8 cellular contexts compared by ENCODE assay signal in genomic region chr1:110208916-110209650, GRCh38. TPM values are rescaled to one million over a fixed set of nuclear protein-coding genes. Genes with fewer than 3 reads are reported as not detected.
DNase-seq lines count a peak whose midpoint lies in the region; ATAC-seq, FAIRE-seq and TF ChIP-seq lines count a peak whose summit lies in the region.

No MANE protein-coding gene starts in this region.

- H3K23ac ChIP-seq in H1 (ENCODE audit: insufficient read length): no peak overlapping the region

- 53% methylated on average over 7 of the region's 7 CpGs; no CpG with 5 or more reads in 1 of the 2 experiments for WGBS in H1 (ENCODE audit: extremely low coverage in 1 of 2, insufficient coverage in 1 of 2, insufficient read length in 1 of 2, insufficient replicate concordance in 2 of 2, low coverage in 1 of 2, low lambda C conversion rate in 2 of 2, missing lambda C conversion rate in 1 of 2), 2 experiments
- 60 to 62% (median 61%) methylated on average over 7 of the region's 7 CpGs for WGBS in ovary, 3 donors

- H3K18ac ChIP-seq in H1 (ENCODE audit: extremely low read depth, low read length): peak overlapping the region; percentile 97; the same call in 1 of the 2 replicates

- no peak for TF ChIP-seq RAD21 in H1 (IDR thresholded peaks at IDR 0.05 in 1 of 2, conservative IDR thresholded peaks at IDR 0.05 in 1 of 2; ENCODE audit: low read depth in 2 of 2, low read length in 2 of 2)

- peak overlapping the region; percentile 41 to 78 (median 62) for H3K4me3 ChIP-seq in H1 (ENCODE audit: extremely low read depth in 1 of 4, insufficient read depth in 2 of 4, low read depth in 3 of 4, low read length in 4 of 4)
- peak overlapping the region; percentile 66 for H3K4me3 ChIP-seq in ovary

- H3K56ac ChIP-seq in H1 (replicated peaks; ENCODE audit: insufficient read length, low read depth, low read length): no peak overlapping the region

- no peak overlapping the region for H2BK120ac ChIP-seq in H1 (replicated peaks; ENCODE audit: low read depth, low read length)

- H4K20me1 ChIP-seq in H1 (replicated peaks in 1 of 2; ENCODE audit: control insufficient read depth in 1 of 2, insufficient read depth in 2 of 2, low read length in 2 of 2): peaks cover 0 to 6% of the 10 kb centered on the region in 2 experiments

- TF ChIP-seq POLR2A in H1 (IDR thresholded peaks at IDR 0.05; ENCODE audit: control extremely low read depth in 1 of 2, low read depth in 2 of 2, low read length in 2 of 2): no peak
- TF ChIP-seq POLR2A in ovary (IDR thresholded peaks at IDR 0.05): no peak
- no peak for TF ChIP-seq POLR2A in GM12891 (IDR thresholded peaks at IDR 0.05; ENCODE audit: low read depth, low read length)

- H4K8ac ChIP-seq in H1 (ENCODE audit: extremely low read depth, insufficient read depth, low read length): no peak overlapping the region

- H2BK12ac ChIP-seq in H1 (ENCODE audit: low read depth, low read length): no peak overlapping the region

- no peaks in the 10 kb centered on the region for H3K36me3 ChIP-seq in H1 (ENCODE audit: control insufficient read depth in 2 of 4, insufficient read depth in 4 of 4, low read length in 3 of 4)
- no peaks in the 10 kb centered on the region for H3K36me3 ChIP-seq in ovary

- H2BK5ac ChIP-seq in H1 (ENCODE audit: low read depth, low read length): peak overlapping the region; percentile 54; the same call in 1 of the 2 replicates

- H3K79me1 ChIP-seq in H1 (ENCODE audit: low read depth, low read length): no peaks in the 10 kb centered on the region

- H3K14ac ChIP-seq in H1 (ENCODE audit: insufficient read length): no peak overlapping the region

- peaks cover 7 to 23% (median 20%) of the 10 kb centered on the region in 4 experiments for H3K4me1 ChIP-seq in H1 (replicated peaks in 1 of 4; ENCODE audit: control insufficient read depth in 3 of 4, insufficient read depth in 4 of 4, low read length in 3 of 4)
- H3K4me1 ChIP-seq in ovary (ENCODE audit: insufficient read depth): peaks cover 9% of the 10 kb centered on the region

- no peaks in the 10 kb centered on the region for H3K79me2 ChIP-seq in H1 (ENCODE audit: control insufficient read depth in 1 of 2, insufficient read depth in 2 of 2, low read length in 2 of 2)

- CTCF ChIA-PET in H1 (lab: Charles Lee; ENCODE audit: partially characterized antibody): interaction anchor here (0.6 to 19.1 kb wide), 40 partner anchors 9 to 314 kb away, joined by 3 to 1001 read pairs (median 4); partner anchors contain the start of genes LAMTOR5 and RBM15

- TF ChIP-seq CTCF in H1 (IDR thresholded peaks at IDR 0.05; ENCODE audit: control extremely low read depth in 1 of 3, insufficient read depth in 1 of 3, low read depth in 1 of 3, low read length in 3 of 3): no peak
- no peak for TF ChIP-seq CTCF in ovary (IDR thresholded peaks at IDR 0.05)

- peak overlapping the region; percentile 60 to 98 for H3K4me2 ChIP-seq in H1 (ENCODE audit: insufficient read depth in 1 of 2, low read depth in 2 of 2, low read length in 2 of 2)

- H3K9me3 ChIP-seq in H1 (ENCODE audit: insufficient read depth in 2 of 2, low read depth in 1 of 2, low read length in 1 of 2): no peaks in the 10 kb centered on the region
- no peaks in the 10 kb centered on the region for H3K9me3 ChIP-seq in ovary

- peak; percentile 43 for DNase-seq in DMS153 treated with DMSO at 0.1 percent for 48 hours (lab: John Stamatoyannopoulos, UW; ENCODE audit: unreplicated experiment)
- DNase-seq in NCI-H526 treated with DMSO at 0.1 percent for 48 hours (lab: John Stamatoyannopoulos, UW): peak; percentile 27
- DNase-seq in H1 (ENCODE audit: low read depth in 1 of 2, low spot score in 2 of 2): no peak
- DNase-seq in ovary: no peak
- no peak for DNase-seq in GM12891 (ENCODE audit: insufficient read length, low spot score)

- H3K27ac ChIP-seq in H1 (ENCODE audit: low read depth, low read length): no peak overlapping the region
- peak overlapping the region; percentile 70 to 80 for H3K27ac ChIP-seq in ovary

- H3K27me3 ChIP-seq in H1 (replicated peaks in 1 of 4; ENCODE audit: control insufficient read depth in 3 of 4, extremely low read depth in 1 of 4, insufficient read depth in 3 of 4, low read length in 3 of 4) (peaks cover 5 to 22% (median 21%) of the 10 kb centered on the region in 4 experiments), ovary (no peaks in the 10 kb centered on the region)

- H4K5ac ChIP-seq in H1 (ENCODE audit: insufficient read length, low read depth, low read length): peak overlapping the region; percentile 89

- no peak for ATAC-seq in GM21515 (IDR thresholded peaks at IDR 0.05; ENCODE audit: unreplicated experiment)
- ATAC-seq in HG03139 (IDR thresholded peaks at IDR 0.05; ENCODE audit: unreplicated experiment): no peak
- ATAC-seq in HG03175 (IDR thresholded peaks at IDR 0.05; ENCODE audit: unreplicated experiment): no peak

- intact Hi-C loops in ovary (cut with DNase I): loop anchor here in 2 of 4 donors (2.0 to 10.0 kb wide), 3 partner anchors 104 to 286 kb away; no protein-coding TSS in a partner anchor

- POLR2A ChIA-PET in H1 (lab: Charles Lee; ENCODE audit: partially characterized antibody): interaction anchor here (0.8 to 3.9 kb wide), 8 partner anchors 14 to 140 kb away, joined by 3 to 12 read pairs (median 4); partner anchors contain the start of gene RBM15

- no peak overlapping the region for H3K4ac ChIP-seq in H1 (replicated peaks; ENCODE audit: insufficient read length, low read depth, low read length)

- no peak overlapping the region for H2AK5ac ChIP-seq in H1 (ENCODE audit: low read depth, low read length)

- peak overlapping the region; percentile 80 for H2AFZ ChIP-seq in H1 (ENCODE audit: low read length)

- H4K91ac ChIP-seq in H1 (replicated peaks; ENCODE audit: insufficient read length, low read length): no peak overlapping the region

- no peak for FAIRE-seq in H1 (lab: Jason Lieb, UNC)
- no peak for FAIRE-seq in GM12891 (lab: Jason Lieb, UNC)

- no peak for TF ChIP-seq EP300 in H1 (IDR thresholded peaks at IDR 0.05; ENCODE audit: borderline replicate concordance in 1 of 2, low read depth in 2 of 2, low read length in 2 of 2)
- no peak for TF ChIP-seq EP300 in ovary (IDR thresholded peaks at IDR 0.05)

- H2BK15ac ChIP-seq in H1 (ENCODE audit: low read length): no peak overlapping the region

- peak overlapping the region in 2 of 4 experiments; percentile 51 to 54; a peak in 3 of 7 replicates for H3K9ac ChIP-seq in H1 (replicated peaks in 1 of 4; ENCODE audit: extremely low read depth in 1 of 4, low read depth in 3 of 4, low read length in 3 of 4)

- peaks cover 20% of the 10 kb centered on the region; the same call in 1 of the 2 replicates for H3K23me2 ChIP-seq in H1 (ENCODE audit: low read depth, low read length)

- no peak overlapping the region for H2BK20ac ChIP-seq in H1 (ENCODE audit: low read length)

TF ChIP-seq in H1, 55 proteins besides CTCF, POLR2A, EP300 and RAD21:
- TF ChIP-seq SUZ12 (IDR thresholded peaks at IDR 0.05; ENCODE audit: low read length): no peak
- no peak for TF ChIP-seq FOSL1 (IDR thresholded peaks at IDR 0.05; ENCODE audit: insufficient read depth, low read depth, low read length)
- TF ChIP-seq MAX (IDR thresholded peaks at IDR 0.05): no peak
- no peak for TF ChIP-seq KDM4A (IDR thresholded peaks at IDR 0.05; ENCODE audit: low read depth, low read length, severe bottlenecking)
- no peak for TF ChIP-seq CBX8 (IDR thresholded peaks at IDR 0.05; ENCODE audit: borderline replicate concordance, low read depth, low read length)
- no peak for TF ChIP-seq CREB1 (IDR thresholded peaks at IDR 0.05)
- no peak for TF ChIP-seq BACH1 (IDR thresholded peaks at IDR 0.05; ENCODE audit: low read length)

TF ChIP-seq in GM12891, 5 proteins besides CTCF, POLR2A, EP300 and RAD21:
- TF ChIP-seq TAF1 (IDR thresholded peaks at IDR 0.05; ENCODE audit: low read depth, low read length): no peak
- no peak for TF ChIP-seq SPI1 (IDR thresholded peaks at IDR 0.05; ENCODE audit: low read depth, low read length)
- no peak for TF ChIP-seq PAX5 (IDR thresholded peaks at IDR 0.05; ENCODE audit: insufficient read depth, low read length, severe bottlenecking)
- no peak for TF ChIP-seq POLR2AphosphoS5 (IDR thresholded peaks at IDR 0.05; ENCODE audit: low read depth, low read length)
- no peak for TF ChIP-seq POU2F2 (IDR thresholded peaks at IDR 0.05; ENCODE audit: low read depth, low read length)

RNA-seq across cellular contexts. Expression of gene KCNC4, which starts 1.0 kb away (rescaled TPM):
- total RNA-seq in H1 (2021; fragmentation: NEBNext Ultra II Directional; extraction: Animal tissue kit (Norgen Biotek cat#: 25700)): 11.2 TPM in 2 replicates
- polyA plus RNA-seq in H1 (2011; rRNA removed) (8.1 and 10.6 TPM in 2 replicates), ovary (1 to 10 TPM; 3.2 to 5.0 TPM)
- 6.5 TPM for polyA plus RNA-seq in H1 (2011; cell fraction: cytosol; rRNA removed)
- polyA plus RNA-seq in H1 (2011; cell fraction: nucleus; rRNA removed): 24.1 TPM
- polyA plus RNA-seq in H1 (2012, experiment 1 of 2): 7.0 to 8.7 TPM (median 7.2 TPM) in 4 replicates
- 5.3 TPM for polyA plus RNA-seq in H1 (2012, experiment 2 of 2)
- 5.0 TPM for polyA plus RNA-seq in H1 (2013, experiment 1 of 2)
- 4.6 TPM for polyA plus RNA-seq in H1 (2013, experiment 2 of 2)
- polyA minus RNA-seq in H1 (2011; rRNA and poly(A)+ RNA removed): 7.6 and 9.3 TPM in 2 replicates
- 5.2 TPM for polyA minus RNA-seq in H1 (2011; cell fraction: cytosol; rRNA and poly(A)+ RNA removed)
- polyA minus RNA-seq in H1 (2011; cell fraction: nucleus; rRNA and poly(A)+ RNA removed): 13.3 TPM
- total RNA-seq in ovary: 10 to 100 TPM in 5 of 7 donors, 1 to 10 TPM in 2; 5.5 to 18.0 (median 14.2) TPM
- polyA plus RNA-seq in GM12891 (2012; ENCODE audit: low read depth, missing spikeins): 0.18 TPM

RNA-seq across cellular contexts. Expression of gene SLC6A17, which starts 58.8 kb away (rescaled TPM):
- 0.28 and 0.29 TPM in 2 replicates for total RNA-seq in H1 (2021; fragmentation: NEBNext Ultra II Directional; extraction: Animal tissue kit (Norgen Biotek cat#: 25700))
- 0.08 and 0.15 TPM in 2 replicates for polyA plus RNA-seq in H1 (2011; rRNA removed)
- 0.10 TPM for polyA plus RNA-seq in H1 (2011; cell fraction: cytosol; rRNA removed)
- polyA plus RNA-seq in H1 (2011; cell fraction: nucleus; rRNA removed): 1.3 TPM
- polyA plus RNA-seq in H1 (2012, experiment 1 of 2): 0.24 to 0.34 TPM (median 0.26 TPM) in 4 replicates
- 0.63 TPM for polyA plus RNA-seq in H1 (2012, experiment 2 of 2)
- polyA plus RNA-seq in H1 (2013, experiment 1 of 2): 0.16 TPM
- polyA plus RNA-seq in H1 (2013, experiment 2 of 2): 0.17 TPM
- polyA minus RNA-seq in H1 (2011; rRNA and poly(A)+ RNA removed): 0.16 and 1.2 TPM in 2 replicates
- polyA minus RNA-seq in H1 (2011; cell fraction: cytosol; rRNA and poly(A)+ RNA removed): 0.88 TPM
- polyA minus RNA-seq in H1 (2011; cell fraction: nucleus; rRNA and poly(A)+ RNA removed): 1.6 TPM
- total RNA-seq in ovary: under 1 TPM in 4 of 7 donors, not detected in 3; 0.05 to 0.15 (median 0.05) TPM
- under 1 TPM; 0.03 to 0.06 TPM for polyA plus RNA-seq in ovary
- not detected for polyA plus RNA-seq in GM12891 (2012; ENCODE audit: low read depth, missing spikeins)

Comparison
In these comparisons a context has a peak if more than half of its experiments do, and no peak if none do; other contexts are left out.
1. DNase-seq: peak in DMS153 treated with DMSO at 0.1 percent for 48 hours (single experiment) and NCI-H526 treated with DMSO at 0.1 percent for 48 hours (single experiment); none in H1 (0 of 2), ovary (0 of 5) and GM12891 (single experiment).